In the genomic region with DNA sequence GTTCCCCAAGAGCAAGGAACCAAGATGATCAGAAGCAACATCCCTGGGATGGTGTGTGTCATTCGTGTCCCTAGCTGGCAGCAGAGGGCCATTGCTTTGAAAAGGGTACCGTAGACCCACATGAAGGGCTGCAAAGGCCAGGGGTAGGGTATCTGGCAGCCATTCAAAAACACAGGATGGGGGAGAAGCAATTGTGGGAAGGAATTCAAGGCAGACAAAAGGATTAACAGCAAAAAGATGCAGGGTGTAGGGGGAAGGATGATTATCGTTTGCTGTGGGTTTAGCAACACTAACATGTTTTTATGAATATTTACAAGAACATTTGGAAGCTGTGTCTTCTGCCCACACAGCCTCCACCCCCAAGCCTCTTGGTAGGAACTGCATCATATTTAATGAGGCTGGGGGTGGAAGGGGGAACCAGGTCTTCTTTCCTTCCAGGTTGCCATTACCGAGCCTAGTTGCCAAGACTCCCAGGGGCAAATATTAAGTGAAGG, we compare ENCODE assay signal across 22 cellular contexts.
"Had no signal": no experiment of that assay in that cellular context is flagged by ENCODE, and none has a peak within 500 bp of the region (broad histone marks: within the 10 kb centered on the region; RNA-seq: fewer than 3 reads in every experiment).

No MANE protein-coding gene starts in this region.

- ATAC-seq: left lung; naive thymus-derived CD4-positive, alpha-beta T cell had no signal

- H3K27me3 ChIP-seq: cardiac muscle cell, hepatocyte, left lung, spleen, tibial nerve had no signal

- H3K4me1 Mint-ChIP-seq: activated naive CD8-positive, alpha-beta T cell treated with anti-CD3 and anti-CD28 coated beads for 36 hours; naive thymus-derived CD4-positive, alpha-beta T cell; neural crest cell had no signal

- H3K4me2 ChIP-seq: hepatocyte had no signal

- H3K9me3 ChIP-seq: left lung, spleen, tibial nerve had no signal

- H3K9me3 Mint-ChIP-seq: activated naive CD8-positive, alpha-beta T cell treated with anti-CD3 and anti-CD28 coated beads for 36 hours; activated T-helper 2 cell treated with anti-CD3 and anti-CD28 coated beads, Interferon-gamma antibody, Interleukin-2, Interleukin-4, amounts not matched to agents 10 μg/mL and 5 μg/mL and 100 μg/mL, durations not matched to agents 14 hours and 24 hours and 36 hours; neural crest cell; stimulated activated naive CD8-positive, alpha-beta T cell treated with anti-CD3 and anti-CD28 coated beads, Interleukin-15, Interleukin-2, amounts not matched to agents 100 ng/mL and 50 ng/mL, for 24 hours had no signal

- H3K4me3 ChIP-seq: cardiac muscle cell, hepatocyte, left lung, lung, spleen, tibial nerve had no signal

- H3K36me3 ChIP-seq: cardiac muscle cell, left lung, spleen, tibial nerve, WERI-Rb-1 had no signal

- H3K36me3 Mint-ChIP-seq: activated naive CD8-positive, alpha-beta T cell treated with anti-CD3 and anti-CD28 coated beads for 36 hours; naive thymus-derived CD4-positive, alpha-beta T cell had no signal

- H3K4me3 Mint-ChIP-seq: activated naive CD8-positive, alpha-beta T cell treated with anti-CD3 and anti-CD28 coated beads for 36 hours; naive thymus-derived CD4-positive, alpha-beta T cell; neural crest cell; stimulated activated naive CD8-positive, alpha-beta T cell treated with anti-CD3 and anti-CD28 coated beads, Interleukin-15, Interleukin-2, amounts not matched to agents 100 ng/mL and 50 ng/mL, for 24 hours had no signal

- H3K4me1 ChIP-seq: left lung, spleen had no signal

- H3K27ac ChIP-seq: cardiac muscle cell, hepatocyte, left lung, spleen, tibial nerve, WERI-Rb-1 had no signal

- H3K27ac Mint-ChIP-seq: activated naive CD8-positive, alpha-beta T cell treated with anti-CD3 and anti-CD28 coated beads for 36 hours; activated T-helper 2 cell treated with anti-CD3 and anti-CD28 coated beads, Interferon-gamma antibody, Interleukin-2, Interleukin-4, amounts not matched to agents 10 μg/mL and 5 μg/mL and 100 μg/mL, durations not matched to agents 14 hours and 24 hours and 36 hours; stimulated activated naive CD8-positive, alpha-beta T cell treated with anti-CD3 and anti-CD28 coated beads, Interleukin-15, Interleukin-2, amounts not matched to agents 100 ng/mL and 50 ng/mL, for 24 hours had no signal

- H2AFZ ChIP-seq: hepatocyte had no signal

- H3K79me2 ChIP-seq: hepatocyte had no signal

- FAIRE-seq: endometrium, TTC549 had no signal

- DNase-seq: activated CD4-positive, alpha-beta T cell treated with anti-CD3 and anti-CD28 coated beads for 1 hour; activated CD4-positive, alpha-beta T cell treated with anti-CD3 and anti-CD28 coated beads, Interleukin-2, amount 50 U/mL, for 1 hour; activated naive CD4-positive, alpha-beta T cell; activated naive CD8-positive, alpha-beta T cell treated with anti-CD3 and anti-CD28 coated beads for 36 hours; activated T-cell treated with anti-CD3 and anti-CD28 coated beads, Interleukin-2, amount 50 U/mL, for 1 hour; cortex of kidney; left lung; naive thymus-derived CD4-positive, alpha-beta T cell; retina; spleen; stimulated activated CD4-positive, alpha-beta T cell treated with anti-CD3 and anti-CD28 coated beads, Interleukin-4, amount 100 ng/mL, for 1 hour; T-helper 1 cell; WERI-Rb-1 had no signal
